ENCODE assay signal across 13 cellular contexts in genomic region chr3:23834082-23834870, GRCh38. TPM values are rescaled to one million over a fixed set of nuclear protein-coding genes. Genes with fewer than 3 reads are reported as not detected.
DNase-seq lines count a peak whose midpoint lies in the region; TF ChIP-seq lines count a peak whose summit lies in the region.
"Had no signal": no experiment of that assay in that cellular context is flagged by ENCODE, and none has a peak within 500 bp of the region (broad histone marks: within the 10 kb centered on the region; RNA-seq: fewer than 3 reads in every experiment).

No MANE protein-coding gene starts in this region.

- no peak overlapping the region for H3K27ac Mint-ChIP-seq in progenitor cell of endocrine pancreas
- H3K27ac Mint-ChIP-seq: activated B cell treated with CpG ODN at 0.5 μM for 24 hours; activated naive CD4-positive, alpha-beta T cell treated with anti-CD3 and anti-CD28 coated beads, Interleukin-2, amount 50 U/mL, for 24 hours had no signal

- WGBS in ectodermal cell, 2 experiments: 100% methylated on average over 1 to 2 of the region's 2 CpGs

- no peaks in the 10 kb centered on the region for H3K36me3 ChIP-seq in ectodermal cell (ENCODE audit: control insufficient read depth, insufficient read depth, low read length)
- H3K36me3 ChIP-seq: transverse colon had no signal

- no peaks in the 10 kb centered on the region for H3K9me3 ChIP-seq in ectodermal cell (ENCODE audit: control insufficient read depth, low read length)
- H3K9me3 ChIP-seq: transverse colon had no signal

- peaks cover 16% of the 10 kb centered on the region for H3K4me1 Mint-ChIP-seq in progenitor cell of endocrine pancreas (ENCODE audit: low read depth)

- no peak overlapping the region for H3K4me3 ChIP-seq in LNCaP clone FGC (ENCODE audit: low read depth, low read length)
- H3K4me3 ChIP-seq in ectodermal cell (ENCODE audit: insufficient read depth, low read depth, low read length): no peak overlapping the region
- H3K4me3 ChIP-seq: transverse colon had no signal

- no peaks in the 10 kb centered on the region for H3K9me3 Mint-ChIP-seq in progenitor cell of endocrine pancreas (ENCODE audit: low read depth)
- H3K9me3 Mint-ChIP-seq: activated B cell treated with CpG ODN at 0.5 μM for 24 hours; activated naive CD4-positive, alpha-beta T cell treated with anti-CD3 and anti-CD28 coated beads, Interleukin-2, amount 50 U/mL, for 24 hours had no signal

- H3K27me3 Mint-ChIP-seq in progenitor cell of endocrine pancreas: no peaks in the 10 kb centered on the region
- H3K27me3 Mint-ChIP-seq: activated B cell treated with CpG ODN at 0.5 μM for 24 hours; activated naive CD4-positive, alpha-beta T cell treated with anti-CD3 and anti-CD28 coated beads, Interleukin-2, amount 50 U/mL, for 24 hours had no signal

- peaks cover 3% of the 10 kb centered on the region for H3K4me1 ChIP-seq in ectodermal cell (ENCODE audit: control insufficient read depth, insufficient read depth, low read length)

- no peaks in the 10 kb centered on the region for H3K27me3 ChIP-seq in ectodermal cell (ENCODE audit: control insufficient read depth, insufficient read depth, low read length, poor library complexity, severe bottlenecking)
- H3K27me3 ChIP-seq: transverse colon had no signal

- H3K4me3 Mint-ChIP-seq in progenitor cell of endocrine pancreas (ENCODE audit: low read depth): no peak overlapping the region
- H3K4me3 Mint-ChIP-seq: activated B cell treated with CpG ODN at 0.5 μM for 24 hours; activated naive CD4-positive, alpha-beta T cell treated with anti-CD3 and anti-CD28 coated beads, Interleukin-2, amount 50 U/mL, for 24 hours had no signal

- DNase-seq in NCI-H2227 treated with DMSO at 0.1 percent for 48 hours (lab: John Stamatoyannopoulos, UW): peak; percentile 16
- DNase-seq in NCI-H2227 (lab: John Stamatoyannopoulos, UW; ENCODE audit: unreplicated experiment): no peak
- DNase-seq in LNCaP clone FGC (ENCODE audit: low read depth): no peak
- no peak for DNase-seq in progenitor cell of endocrine pancreas (ENCODE audit: low spot score, unreplicated experiment)
- DNase-seq in inferior parietal cortex (ENCODE audit: extremely low spot score): no peak
- DNase-seq in T-helper 9 cell: no peak
- DNase-seq in activated CD4-positive, alpha-beta T cell treated with anti-CD3 and anti-CD28 coated beads for 4 hours: no peak
- DNase-seq: activated B cell treated with CpG ODN at 0.5 μM for 24 hours; NCI-H526; stimulated activated CD4-positive, alpha-beta T cell treated with anti-CD3 and anti-CD28 coated beads, Interleukin-4, amount 100 ng/mL, for 24 hours; transverse colon had no signal

- peaks cover 3% of the 10 kb centered on the region for H3K36me3 Mint-ChIP-seq in progenitor cell of endocrine pancreas (ENCODE audit: insufficient read depth)

- TF ChIP-seq CTCF in LNCaP clone FGC (IDR thresholded peaks at IDR 0.05; ENCODE audit: control insufficient read depth, extremely low read depth, insufficient read depth) (peak; percentile 45), progenitor cell of endocrine pancreas (IDR thresholded peaks at IDR 0.05; ENCODE audit: unreplicated experiment) (peak; percentile 12)

- peak overlapping the region; percentile 51 for H3K27ac ChIP-seq in ectodermal cell (ENCODE audit: insufficient read depth, low read depth, low read length, poor library complexity, severe bottlenecking)
- H3K27ac ChIP-seq: transverse colon had no signal

RNA-seq across cellular contexts. Expression of gene UBE2E1, which starts 28.5 kb away (rescaled TPM):
- 171 TPM for polyA plus RNA-seq in ectodermal cell (2013, experiment 1 of 4)
- polyA plus RNA-seq in ectodermal cell (2013, experiment 2 of 4): 173 TPM
- 159 TPM for polyA plus RNA-seq in ectodermal cell (2013, experiment 3 of 4)
- polyA plus RNA-seq in ectodermal cell (2013, experiment 4 of 4): 183 TPM
- total RNA-seq in progenitor cell of endocrine pancreas: 129 and 134 TPM in 2 replicates
